ENCODE assay signal across 1 cellular context in the genomic region with DNA sequence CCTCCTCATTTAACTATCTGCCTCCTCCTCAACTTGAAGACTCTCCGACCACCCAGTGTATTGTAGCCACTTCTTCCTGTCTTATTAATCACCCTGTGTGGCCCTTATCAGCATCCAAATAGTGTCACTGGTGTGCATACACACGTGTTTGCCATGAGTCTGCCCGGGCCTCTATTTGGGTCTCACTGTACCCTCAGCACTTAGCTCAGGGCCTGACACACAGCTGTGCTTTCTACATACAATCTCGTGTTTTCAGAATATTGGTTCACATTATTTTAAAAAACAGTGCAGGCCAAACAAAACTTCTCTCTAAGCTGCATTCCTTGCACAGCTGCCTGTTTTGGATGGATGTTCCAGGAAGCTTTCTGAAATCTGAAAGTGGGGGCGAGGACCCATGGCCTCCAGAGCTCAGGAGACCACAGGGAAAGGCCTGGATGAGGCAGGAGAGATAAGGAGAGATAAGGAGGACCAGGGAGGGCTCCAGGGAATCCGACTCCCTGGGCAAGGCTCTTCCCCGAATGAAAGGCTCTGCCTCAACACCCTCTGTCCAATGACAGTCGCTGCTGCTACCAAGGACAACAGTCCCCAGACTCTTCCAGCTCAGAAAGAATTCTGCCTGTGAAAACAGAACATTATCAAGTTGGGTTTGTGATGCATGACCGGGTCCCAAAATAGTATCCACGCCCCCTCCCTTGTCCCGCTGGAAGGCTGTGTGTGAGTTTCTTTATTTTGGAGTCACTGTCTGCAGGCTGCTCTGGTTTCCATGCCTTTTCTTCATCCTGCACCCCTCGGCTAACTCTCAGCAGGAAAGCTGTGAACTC.
TF ChIP-seq lines count a peak whose summit lies in the region.

No MANE protein-coding gene starts in this region.

TF ChIP-seq in GM12878, 131 proteins besides CTCF, POLR2A, EP300 and RAD21:
- TF ChIP-seq CHD2 (IDR thresholded peaks at IDR 0.05; ENCODE audit: borderline replicate concordance, low read depth, low read length) (no peak), SMARCA5 (IDR thresholded peaks at IDR 0.05) (0 out of 2 replicates have a peak, but pooled peaks have one; percentile 70)
